In genomic region chr7:42065942-42066341, GRCh38 we compare ENCODE assay signal across 1 cellular context.
TF ChIP-seq lines count a peak whose summit lies in the region.

No MANE protein-coding gene starts in this region.

TF ChIP-seq in HEK293, 187 proteins besides CTCF, POLR2A, EP300 and RAD21 (continued from another document):
- no peak for TF ChIP-seq ZNF148 (tag by site-specific recombination; IDR thresholded peaks at IDR 0.05; ENCODE audit: borderline replicate concordance)
- TF ChIP-seq ZNF837 (tag by site-specific recombination; IDR thresholded peaks at IDR 0.05): no peak
- no peak for TF ChIP-seq ZSCAN4 (tag by site-specific recombination; IDR thresholded peaks at IDR 0.05)
- TF ChIP-seq ZNF544 (tag by site-specific recombination; IDR thresholded peaks at IDR 0.05): no peak
- TF ChIP-seq ZNF223 (tag by site-specific recombination; IDR thresholded peaks at IDR 0.05): no peak
- TF ChIP-seq ZNF596 (tag by site-specific recombination; IDR thresholded peaks at IDR 0.05): no peak
- no peak for TF ChIP-seq ZBTB20 (tag by site-specific recombination; IDR thresholded peaks at IDR 0.05)
- TF ChIP-seq ZNF843 (tag by site-specific recombination; IDR thresholded peaks at IDR 0.05): peak; percentile 75
- TF ChIP-seq ZNF18 (tag by site-specific recombination; IDR thresholded peaks at IDR 0.05): 0 out of 2 replicates have a peak, but pooled peaks have one; percentile 27
- 0 out of 2 replicates have a peak, but pooled peaks have one; percentile 22 for TF ChIP-seq WT1 (tag by site-specific recombination; IDR thresholded peaks at IDR 0.05)
- no peak for TF ChIP-seq ZNF530 (tag by site-specific recombination; IDR thresholded peaks at IDR 0.05; ENCODE audit: low read depth)
- peak; percentile 41; the same call in 1 of the 2 replicates for TF ChIP-seq ZXDB (tag by site-specific recombination; IDR thresholded peaks at IDR 0.05)
- no peak for TF ChIP-seq ZNF133 (tag by site-specific recombination; IDR thresholded peaks at IDR 0.05)
- TF ChIP-seq ZNF24 (tag by site-specific recombination; IDR thresholded peaks at IDR 0.05): no peak
- no peak for TF ChIP-seq ZNF112 (tag by site-specific recombination; IDR thresholded peaks at IDR 0.05)
- TF ChIP-seq ZBTB8A (tag by site-specific recombination; IDR thresholded peaks at IDR 0.05): 0 out of 2 replicates have a peak, but pooled peaks have one; percentile 16
- TF ChIP-seq ZNF423 (tag by site-specific recombination; IDR thresholded peaks at IDR 0.05): peak; percentile 38; the same call in 1 of the 2 replicates
- TF ChIP-seq ZBTB17 (tag by site-specific recombination; IDR thresholded peaks at IDR 0.05): no peak
- TF ChIP-seq OSR2 (tag by site-specific recombination; IDR thresholded peaks at IDR 0.05): peak; percentile 51; the same call in 1 of the 2 replicates
- no peak for TF ChIP-seq TSHZ1 (tag by site-specific recombination; IDR thresholded peaks at IDR 0.05; ENCODE audit: borderline replicate concordance)
TF ChIP-seq in HEK293: peak in this region for 15.
